8 cellular contexts compared by ENCODE assay signal in genomic region chr20:18507218-18508191, GRCh38. TPM values are rescaled to one million over a fixed set of nuclear protein-coding genes. Genes with fewer than 3 reads are reported as not detected.
DNase-seq lines count a peak whose midpoint lies in the region; ATAC-seq and TF ChIP-seq lines count a peak whose summit lies in the region.

SEC23B (plus strand) TSS chr20:18507940; CDS start chr20:18510836, 2,896 bp downstream.

- H2AFZ ChIP-seq in neural progenitor cell (replicated peaks), result peak within 1 kb of the TSS; percentile 72

- H3K27ac ChIP-seq in foreskin keratinocyte (peak within 1 kb of the TSS; percentile 75), neural progenitor cell (peak within 1 kb of the TSS; percentile 96)

- H3K4me1 ChIP-seq in foreskin keratinocyte (peaks cover 5% of the 10 kb centered on the region), neural progenitor cell (peaks cover 4% of the 10 kb centered on the region)

- peaks cover 20% of the 10 kb centered on the region for H3K79me2 ChIP-seq in neural progenitor cell (ENCODE audit: low read depth)

- TF ChIP-seq CTCF in foreskin keratinocyte (conservative IDR thresholded peaks at IDR 0.05) (no peak), neural progenitor cell (IDR thresholded peaks at IDR 0.05) (no peak)

- CTCF ChIA-PET in HEK293T (lab: Yijun Ruan, JAX), result interaction anchor here (1.2 kb wide), 1 partner anchor 10 kb away, joined by 6 read pairs; the partner anchor contains the start of gene RBBP9

- H3F3A ChIP-seq in neural progenitor cell (ENCODE audit: low read depth), result peaks cover 11% of the 10 kb centered on the region

- H4K20me1 ChIP-seq in neural progenitor cell (ENCODE audit: low read depth), result no peaks in the 10 kb centered on the region

- POLR2A ChIA-PET in HEK293T (lab: Yijun Ruan, JAX), result interaction anchor here (0.7 to 3.2 kb wide), 25 partner anchors 8 to 977 kb away, joined by 3 to 113 read pairs (median 5); partner anchors contain the start of genes BFSP1, DZANK1, POLR3F and RBBP9

- H3K4me3 Mint-ChIP-seq in neural progenitor cell, result peak within 1 kb of the TSS; percentile 100

- H3K27ac Mint-ChIP-seq in neural progenitor cell, result peak within 1 kb of the TSS; percentile 99

- ATAC-seq in foreskin keratinocyte, result peak; percentile 97

- no peaks in the 10 kb centered on the region for H3K9me3 Mint-ChIP-seq in neural progenitor cell

- peak within 1 kb of the TSS; percentile 80 for H3K4me3 ChIP-seq in neural progenitor cell

- peak within 1 kb of the TSS; percentile 86 for H3K4me2 ChIP-seq in neural progenitor cell

- H3K36me3 Mint-ChIP-seq in neural progenitor cell, result no peaks in the 10 kb centered on the region

- H3K4me1 Mint-ChIP-seq in neural progenitor cell, result peaks cover 16% of the 10 kb centered on the region

- in situ Hi-C loops in SK-MEL-5 (cut with HindIII; ENCODE audit: low pct_unique_long_range_greater_than_20kb, low sequenced_read_pairs), result no loop called here

- no peaks in the 10 kb centered on the region for H3K9me3 ChIP-seq in neural progenitor cell (ENCODE audit: low read depth)

- peaks cover 15% of the 10 kb centered on the region for H3K36me3 ChIP-seq in neural progenitor cell

- H3K9ac ChIP-seq in neural progenitor cell, result peak within 1 kb of the TSS; percentile 77

- peak; percentile 92 for DNase-seq in GF-D8 (lab: John Stamatoyannopoulos, UW)
- DNase-seq in HEK293T (ENCODE audit: extremely low spot score), result peak; percentile 92
- DNase-seq in MV-4-11 (lab: John Stamatoyannopoulos, UW), result peak; percentile 96
- DNase-seq in SK-MEL-5 (ENCODE audit: low read depth, low spot score), result peak; percentile 98
- peak; percentile 98 for DNase-seq in activated naive CD4-positive, alpha-beta T cell treated with Interleukin-2 at 50 U/mL for 16 hours
- peak; percentile 96 to 98 for DNase-seq in foreskin keratinocyte
- peak; percentile 98 for DNase-seq in neural progenitor cell (ENCODE audit: low spot score)
- peak; percentile 96 for DNase-seq in stromal cell of bone marrow (ENCODE audit: low read depth)

- peaks cover 7% of the 10 kb centered on the region for H3K27me3 Mint-ChIP-seq in neural progenitor cell (ENCODE audit: insufficient read depth, low read depth)

- H3K27me3 ChIP-seq in foreskin keratinocyte (no peaks in the 10 kb centered on the region), neural progenitor cell (no peaks in the 10 kb centered on the region)

TF ChIP-seq in HEK293T, 16 proteins besides CTCF, POLR2A, EP300 and RAD21:
- TF ChIP-seq NFRKB (IDR thresholded peaks at IDR 0.05), result peak; percentile 57; the same call in 1 of the 2 replicates
- TF ChIP-seq PKNOX1 (IDR thresholded peaks at IDR 0.05), result peak; percentile 59; the same call in 1 of the 2 replicates
- TF ChIP-seq CTBP1 (IDR thresholded peaks at IDR 0.05; ENCODE audit: borderline replicate concordance), result no peak
- TF ChIP-seq ARNT (IDR thresholded peaks at IDR 0.05), result no peak
- TF ChIP-seq ELF4 (IDR thresholded peaks at IDR 0.05), result peak; percentile 42
- TF ChIP-seq L3MBTL2 (conservative IDR thresholded peaks at IDR 0.05), result peak; percentile 52
- no peak for TF ChIP-seq SP1 (IDR thresholded peaks at IDR 0.05)
- no peak for TF ChIP-seq BHLHE40 (IDR thresholded peaks at IDR 0.05; ENCODE audit: borderline replicate concordance)
- no peak for TF ChIP-seq ZNF384 (IDR thresholded peaks at IDR 0.05)

RNA-seq across cellular contexts. Expression of gene SEC23B, which starts in this region (rescaled TPM):
- 103 and 104 TPM in 2 replicates for total RNA-seq in SK-MEL-5 (2014; rRNA removed; shearing (Covaris generic))
- polyA plus RNA-seq in SK-MEL-5 (2015; cell fraction: cytosol; rRNA removed), result 65.6 and 84.2 TPM in 2 replicates
- 30.6 and 40.7 TPM in 2 replicates for polyA plus RNA-seq in SK-MEL-5 (2015; cell fraction: nucleus; rRNA removed)
- total RNA-seq in foreskin keratinocyte (69.3 and 72.9 TPM in 2 replicates), neural progenitor cell (ENCODE audit: low replicate concordance) (55.7 and 57.2 TPM in 2 replicates)
- 44.9 and 49.1 TPM in 2 replicates for polyA plus RNA-seq in foreskin keratinocyte

Comparison
In these comparisons a context has a peak if more than half of its experiments do, and no peak if none do; other contexts are left out.
1. Peak in every context shown above with its lines: DNase-seq, ATAC-seq, H3K4me3 ChIP-seq and H3K27ac ChIP-seq.